In the genomic region with DNA sequence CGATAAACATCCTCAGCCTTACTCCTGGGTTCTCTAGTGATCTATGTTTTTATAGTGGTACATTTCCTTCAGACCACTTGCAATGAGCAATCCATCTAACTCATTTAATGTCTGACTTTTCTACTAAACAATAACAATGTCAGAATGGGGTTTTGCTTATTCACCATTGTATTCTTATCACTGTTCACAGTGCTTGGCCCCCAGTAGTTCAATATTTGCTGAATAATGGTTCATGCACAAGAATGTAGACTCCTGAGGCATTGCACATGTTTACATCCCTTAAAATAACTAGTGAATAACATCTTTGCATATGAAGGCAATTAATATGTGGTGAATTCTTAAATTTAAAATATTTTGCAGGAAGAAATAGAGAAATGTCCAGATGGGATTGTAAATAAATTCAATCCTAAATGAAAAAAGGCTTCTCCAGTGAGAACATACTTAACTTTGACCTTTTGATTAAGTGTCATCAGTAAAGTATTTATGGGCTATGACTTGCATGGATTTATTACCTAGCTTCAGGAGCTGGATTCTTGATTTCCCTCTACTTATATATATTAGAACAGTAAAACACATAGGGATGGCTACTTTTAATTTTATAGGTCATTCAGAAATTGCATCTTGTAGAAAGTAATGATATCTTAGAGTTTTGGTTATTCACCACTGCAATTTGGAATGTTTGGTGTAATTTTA, we compare ENCODE assay signal across 2 cellular contexts.
A peak's percentile ranks its signal among the peaks of the same experiment; 100 is the strongest.
TF ChIP-seq lines count a peak whose summit lies in the region.

No MANE protein-coding gene starts in this region.

TF ChIP-seq in A549, 52 proteins besides CTCF, POLR2A, EP300 and RAD21:
- TF ChIP-seq REST (IDR thresholded peaks at IDR 0.05) (no peak), ZFP36 (IDR thresholded peaks at IDR 0.05; ENCODE audit: borderline replicate concordance, partially characterized antibody) (no peak), HOXA7 (CRISPR knock-in tag; IDR thresholded peaks at IDR 0.05) (no peak), ZSCAN20 (CRISPR knock-in tag; IDR thresholded peaks at IDR 0.05) (no peak), NPAS2 (CRISPR knock-in tag; IDR thresholded peaks at IDR 0.05; ENCODE audit: borderline replicate concordance) (no peak), HOXB13 (CRISPR knock-in tag; IDR thresholded peaks at IDR 0.05; ENCODE audit: low read depth) (no peak), FOSB (CRISPR knock-in tag; IDR thresholded peaks at IDR 0.05) (no peak), SREBF2 (IDR thresholded peaks at IDR 0.05) (no peak), ESRRA (IDR thresholded peaks at IDR 0.05; ENCODE audit: borderline replicate concordance, low read length) (no peak), FOSL2 (IDR thresholded peaks at IDR 0.05) (no peak), FOSL2 (CRISPR knock-in tag; IDR thresholded peaks at IDR 0.05) (no peak), RCOR1 (IDR thresholded peaks at IDR 0.05; ENCODE audit: low read depth, low read length) (no peak), MAZ (IDR thresholded peaks at IDR 0.05; ENCODE audit: borderline replicate concordance, low read depth, low read length) (no peak)
- TF ChIP-seq, protein P1, sequence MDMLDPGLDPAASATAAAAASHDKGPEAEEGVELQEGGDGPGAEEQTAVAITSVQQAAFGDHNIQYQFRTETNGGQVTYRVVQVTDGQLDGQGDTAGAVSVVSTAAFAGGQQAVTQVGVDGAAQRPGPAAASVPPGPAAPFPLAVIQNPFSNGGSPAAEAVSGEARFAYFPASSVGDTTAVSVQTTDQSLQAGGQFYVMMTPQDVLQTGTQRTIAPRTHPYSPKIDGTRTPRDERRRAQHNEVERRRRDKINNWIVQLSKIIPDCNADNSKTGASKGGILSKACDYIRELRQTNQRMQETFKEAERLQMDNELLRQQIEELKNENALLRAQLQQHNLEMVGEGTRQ (IDR thresholded peaks at IDR 0.05) = no peak

TF ChIP-seq in K562, 482 proteins besides CTCF, POLR2A, EP300 and RAD21:
- TF ChIP-seq GATA2 (CRISPR knock-in tag; IDR thresholded peaks at IDR 0.05) (no peak), E2F3 (CRISPR knock-in tag; IDR thresholded peaks at IDR 0.05) (no peak), MAFG (tag; conservative IDR thresholded peaks at IDR 0.05) (peak; percentile 82), E2F8 (IDR thresholded peaks at IDR 0.05; ENCODE audit: low read depth, partially characterized antibody) (no peak), ZNF316 (IDR thresholded peaks at IDR 0.05) (peak; percentile 59), HIVEP1 (CRISPR knock-in tag; IDR thresholded peaks at IDR 0.05) (no peak), ZNF512 (tag; IDR thresholded peaks at IDR 0.05) (no peak), SMAD3 (CRISPR knock-in tag; conservative IDR thresholded peaks at IDR 0.05) (no peak), C11orf30 (IDR thresholded peaks at IDR 0.05; ENCODE audit: low read depth) (peak; percentile 32; the same call in 1 of the 2 replicates), ZNF184 (CRISPR knock-in tag; IDR thresholded peaks at IDR 0.05) (no peak), ZNF589 (CRISPR knock-in tag; IDR thresholded peaks at IDR 0.05; ENCODE audit: low read depth) (no peak)
- TF ChIP-seq, protein P2, sequence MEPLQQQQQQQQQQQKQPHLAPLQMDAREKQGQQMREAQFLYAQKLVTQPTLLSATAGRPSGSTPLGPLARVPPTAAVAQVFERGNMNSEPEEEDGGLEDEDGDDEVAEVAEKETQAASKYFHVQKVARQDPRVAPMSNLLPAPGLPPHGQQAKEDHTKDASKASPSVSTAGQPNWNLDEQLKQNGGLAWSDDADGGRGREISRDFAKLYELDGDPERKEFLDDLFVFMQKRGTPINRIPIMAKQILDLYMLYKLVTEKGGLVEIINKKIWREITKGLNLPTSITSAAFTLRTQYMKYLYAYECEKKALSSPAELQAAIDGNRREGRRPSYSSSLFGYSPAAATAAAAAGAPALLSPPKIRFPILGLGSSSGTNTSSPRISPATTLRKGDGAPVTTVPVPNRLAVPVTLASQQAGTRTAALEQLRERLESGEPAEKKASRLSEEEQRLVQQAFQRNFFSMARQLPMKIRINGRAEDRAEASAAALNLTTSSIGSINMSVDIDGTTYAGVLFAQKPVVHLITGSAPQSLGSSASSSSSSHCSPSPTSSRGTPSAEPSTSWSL (CRISPR knock-in tag; IDR thresholded peaks at IDR 0.05; ENCODE audit: borderline replicate concordance) = no peak
TF ChIP-seq in K562: peak in this region for 3.
